Comparison of ENCODE assay signal across 7 cellular contexts in genomic region chr9:40584039-40584438, GRCh38.
DNase-seq lines count a peak whose midpoint lies in the region; ATAC-seq and TF ChIP-seq lines count a peak whose summit lies in the region.
"Not testable (repeated sequence)": the region's sequence is repeated elsewhere in the genome, so short reads cannot be mapped to it uniquely, and the experiment has no call there.

No MANE protein-coding gene starts in this region.

- H3K27ac Mint-ChIP-seq in T-helper 17 cell; activated CD8-positive, alpha-beta memory T cell treated with anti-CD3 and anti-CD28 coated beads, Interleukin-2, amount 10 ng/mL, durations not matched to agents 7 days and 5 days; activated naive CD8-positive, alpha-beta T cell treated with anti-CD3 and anti-CD28 coated beads for 36 hours; endodermal cell; memory B cell; neural progenitor cell: not testable (repeated sequence)

- 0% methylated on average over 16 of the region's 67 CpGs; no CpG with 5 or more reads in 1 of the 2 experiments for WGBS in endodermal cell (ENCODE audit: insufficient coverage in 1 of 2, insufficient read length in 1 of 2), 2 experiments

- H3K4me3 ChIP-seq in endodermal cell (ENCODE audit: low read length); neural progenitor cell: not testable (repeated sequence)

- not testable (repeated sequence) for ATAC-seq in T-helper 17 cell; activated CD8-positive, alpha-beta memory T cell treated with anti-CD3 and anti-CD28 coated beads, Interleukin-2, amount 10 ng/mL, durations not matched to agents 7 days and 5 days; memory B cell (ENCODE audit: low read depth)

- not testable (repeated sequence) for H3K79me2 ChIP-seq in neural progenitor cell (ENCODE audit: low read depth)

- not testable (repeated sequence) for H4K20me1 ChIP-seq in neural progenitor cell (ENCODE audit: low read depth)

- not testable (repeated sequence) for H3K36me3 Mint-ChIP-seq in T-helper 17 cell (ENCODE audit: low read depth); activated CD8-positive, alpha-beta memory T cell treated with anti-CD3 and anti-CD28 coated beads, Interleukin-2, amount 10 ng/mL, durations not matched to agents 7 days and 5 days; activated naive CD8-positive, alpha-beta T cell treated with anti-CD3 and anti-CD28 coated beads for 36 hours; endodermal cell (ENCODE audit: low read depth); memory B cell; neural progenitor cell

- peak overlapping the region; percentile 41 for H3K4me3 Mint-ChIP-seq in T-helper 17 cell
- H3K4me3 Mint-ChIP-seq in activated CD8-positive, alpha-beta memory T cell treated with anti-CD3 and anti-CD28 coated beads, Interleukin-2, amount 10 ng/mL, durations not matched to agents 7 days and 5 days = peak overlapping the region; percentile 50
- peak overlapping the region; percentile 52 for H3K4me3 Mint-ChIP-seq in activated naive CD8-positive, alpha-beta T cell treated with anti-CD3 and anti-CD28 coated beads for 36 hours
- H3K4me3 Mint-ChIP-seq in endodermal cell = peak overlapping the region; percentile 56
- H3K4me3 Mint-ChIP-seq in memory B cell = peak overlapping the region; percentile 68
- H3K4me3 Mint-ChIP-seq in neural progenitor cell = peak overlapping the region; percentile 75

- DNase-seq in T-helper 17 cell (peak in 1 of 3 donors; percentile 1), memory B cell (ENCODE audit: low spot score in 2 of 2) (peak in 1 of 2 donors; percentile 9)
- DNase-seq in activated CD8-positive, alpha-beta memory T cell treated with anti-CD3 and anti-CD28 coated beads, Interleukin-2, amount 10 ng/mL, durations not matched to agents 7 days and 5 days; endodermal cell; neural progenitor cell (ENCODE audit: low spot score): not testable (repeated sequence)
- peak; percentile 14 for DNase-seq in activated naive CD8-positive, alpha-beta T cell treated with anti-CD3 and anti-CD28 coated beads for 36 hours
- peak; percentile 15 for DNase-seq in stimulated activated CD4-positive, alpha-beta T cell treated with anti-CD3 and anti-CD28 coated beads, Interleukin-15, amount 100 ng/mL, for 24 hours

- H3F3A ChIP-seq in neural progenitor cell (ENCODE audit: low read depth) = not testable (repeated sequence)

- H3K27me3 ChIP-seq in endodermal cell (ENCODE audit: control insufficient read depth, insufficient read depth, low read length, poor library complexity, severe bottlenecking); neural progenitor cell: not testable (repeated sequence)

- not testable (repeated sequence) for H3K9ac ChIP-seq in endodermal cell (ENCODE audit: extremely low read depth, low read length, poor library complexity, severe bottlenecking); neural progenitor cell

- H3K4me1 ChIP-seq in endodermal cell (ENCODE audit: control insufficient read depth, insufficient read depth, low read length); neural progenitor cell: not testable (repeated sequence)

- not testable (repeated sequence) for H2AFZ ChIP-seq in neural progenitor cell (replicated peaks)

- not testable (repeated sequence) for H3K9me3 Mint-ChIP-seq in activated CD8-positive, alpha-beta memory T cell treated with anti-CD3 and anti-CD28 coated beads, Interleukin-2, amount 10 ng/mL, durations not matched to agents 7 days and 5 days (ENCODE audit: low read depth); activated naive CD8-positive, alpha-beta T cell treated with anti-CD3 and anti-CD28 coated beads for 36 hours; endodermal cell; memory B cell; neural progenitor cell

- not testable (repeated sequence) for H3K27ac ChIP-seq in endodermal cell (ENCODE audit: low read depth, low read length); neural progenitor cell

- TF ChIP-seq CTCF in endodermal cell (conservative IDR thresholded peaks at IDR 0.05); neural progenitor cell (IDR thresholded peaks at IDR 0.05): not testable (repeated sequence)

- H3K4me1 Mint-ChIP-seq in T-helper 17 cell; activated CD8-positive, alpha-beta memory T cell treated with anti-CD3 and anti-CD28 coated beads, Interleukin-2, amount 10 ng/mL, durations not matched to agents 7 days and 5 days; activated naive CD8-positive, alpha-beta T cell treated with anti-CD3 and anti-CD28 coated beads for 36 hours; endodermal cell; memory B cell; neural progenitor cell: not testable (repeated sequence)

- not testable (repeated sequence) for H3K9me3 ChIP-seq in T-helper 17 cell (ENCODE audit: control insufficient read depth, low read length, poor library complexity, severe bottlenecking); endodermal cell (ENCODE audit: control insufficient read depth, low read length); neural progenitor cell (ENCODE audit: low read depth)

- not testable (repeated sequence) for H3K4me2 ChIP-seq in neural progenitor cell

- H3K27me3 Mint-ChIP-seq in T-helper 17 cell; activated CD8-positive, alpha-beta memory T cell treated with anti-CD3 and anti-CD28 coated beads, Interleukin-2, amount 10 ng/mL, durations not matched to agents 7 days and 5 days; activated naive CD8-positive, alpha-beta T cell treated with anti-CD3 and anti-CD28 coated beads for 36 hours; endodermal cell (ENCODE audit: insufficient read depth); memory B cell; neural progenitor cell (ENCODE audit: insufficient read depth, low read depth): not testable (repeated sequence)

- H3K36me3 ChIP-seq in endodermal cell (ENCODE audit: control insufficient read depth, insufficient read depth, low read length); neural progenitor cell: not testable (repeated sequence)

- CTCF ChIA-PET in activated CD8-positive, alpha-beta memory T cell treated with anti-CD3 and anti-CD28 coated beads, Interleukin-2, amount 10 ng/mL, durations not matched to agents 7 days and 5 days (lab: Charles Lee) = not testable (repeated sequence)
